ENCODE assay signal across 17 cellular contexts in genomic region chr3:177137774-177138705, GRCh38. TPM values are rescaled to one million over a fixed set of nuclear protein-coding genes. Genes with fewer than 3 reads are reported as not detected.
DNase-seq lines count a peak whose midpoint lies in the region; ATAC-seq and TF ChIP-seq lines count a peak whose summit lies in the region.
"Had no signal": no experiment of that assay in that cellular context is flagged by ENCODE, and none has a peak within 500 bp of the region (broad histone marks: within the 10 kb centered on the region; RNA-seq: fewer than 3 reads in every experiment).

No MANE protein-coding gene starts in this region.

- peak overlapping the region; percentile 15 for H3K4me2 ChIP-seq in BLaER1

- H3K4me3 ChIP-seq in BLaER1: no peak overlapping the region
- H3K4me3 ChIP-seq: adrenal gland, cardiac muscle cell, left ventricle myocardium inferior, MG63 had no signal

- H3K4me1 Mint-ChIP-seq in CD14-positive monocyte (peaks cover 34% of the 10 kb centered on the region), natural killer cell (peaks cover 65 to 70% of the 10 kb centered on the region in 2 donors)

- H3K36me3 Mint-ChIP-seq in CD14-positive monocyte: peaks cover 10 to 11% of the 10 kb centered on the region in 2 donors
- H3K36me3 Mint-ChIP-seq in activated naive CD4-positive, alpha-beta T cell treated with anti-CD3 and anti-CD28 coated beads, Interleukin-2, amount 50 U/mL, for 72 hours: peaks cover 5 to 33% of the 10 kb centered on the region in 2 donors
- no peaks in the 10 kb centered on the region for H3K36me3 Mint-ChIP-seq in natural killer cell

- H3K4me3 Mint-ChIP-seq in CD14-positive monocyte (no peak overlapping the region), natural killer cell (no peak overlapping the region)
- H3K4me3 Mint-ChIP-seq: H9 had no signal

- H3K27ac Mint-ChIP-seq in CD14-positive monocyte: peak overlapping the region in 5 of 7 donors; percentile 43 to 86 (median 63)
- peak overlapping the region; percentile 72 to 88 for H3K27ac Mint-ChIP-seq in activated naive CD4-positive, alpha-beta T cell treated with anti-CD3 and anti-CD28 coated beads, Interleukin-2, amount 50 U/mL, for 72 hours
- peak overlapping the region; percentile 72 to 78 for H3K27ac Mint-ChIP-seq in natural killer cell

- H3K4me1 ChIP-seq in BLaER1: peaks cover 83% of the 10 kb centered on the region
- H3K4me1 ChIP-seq: parathyroid adenoma had no signal

- peaks cover 24% of the 10 kb centered on the region for H3K9me3 ChIP-seq in BLaER1
- H3K9me3 ChIP-seq: adrenal gland, left ventricle myocardium inferior had no signal

- H3K27me3 ChIP-seq in BLaER1: no peaks in the 10 kb centered on the region
- H3K27me3 ChIP-seq: adrenal gland, cardiac muscle cell, MG63 had no signal

- intact Hi-C loops in CD14-positive monocyte (cut with micrococcal nuclease) (no loop called here), natural killer cell (cut with micrococcal nuclease) (no loop called here)

- H3K27me3 Mint-ChIP-seq in CD14-positive monocyte (ENCODE audit: low read depth in 3 of 3): no peaks in the 10 kb centered on the region
- H3K27me3 Mint-ChIP-seq in natural killer cell (ENCODE audit: low read depth in 2 of 2): no peaks in the 10 kb centered on the region

- no peak overlapping the region for H3K27ac ChIP-seq in BLaER1
- H3K27ac ChIP-seq: adrenal gland, left ventricle myocardium inferior, parathyroid adenoma, RWPE1 had no signal

- H3K9me3 Mint-ChIP-seq in CD14-positive monocyte: no peaks in the 10 kb centered on the region
- H3K9me3 Mint-ChIP-seq in activated naive CD4-positive, alpha-beta T cell treated with anti-CD3 and anti-CD28 coated beads, Interleukin-2, amount 50 U/mL, for 72 hours: peaks cover 0 to 4% of the 10 kb centered on the region in 2 donors
- no peaks in the 10 kb centered on the region for H3K9me3 Mint-ChIP-seq in natural killer cell
- H3K9me3 Mint-ChIP-seq: H9 had no signal

- DNase-seq in CD14-positive monocyte (ENCODE audit: low spot score) (no peak), natural killer cell (no peak), C1 segment of cervical spinal cord (lab: John Stamatoyannopoulos, UW) (no peak), ecto neural progenitor cell (ENCODE audit: low spot score) (no peak), NCI-H510A (lab: John Stamatoyannopoulos, UW) (no peak)
- DNase-seq in activated naive CD4-positive, alpha-beta T cell treated with anti-CD3 and anti-CD28 coated beads, Interleukin-2, amount 50 U/mL, for 72 hours (ENCODE audit: low spot score in 2 of 2): no peak
- DNase-seq: adrenal gland; H9; left ventricle myocardium inferior; MG63; NCI-H146; stimulated activated CD4-positive, alpha-beta T cell treated with anti-CD3 and anti-CD28 coated beads, Interleukin-2, amount 100 ng/mL, for 24 hours; SW 1271 had no signal

- ATAC-seq in activated naive CD4-positive, alpha-beta T cell treated with anti-CD3 and anti-CD28 coated beads, Interleukin-2, amount 50 U/mL, for 72 hours: peak; percentile 26 to 66
- no peak for ATAC-seq in natural killer cell

- H3K9ac ChIP-seq in BLaER1: no peak overlapping the region
- H3K9ac ChIP-seq: parathyroid adenoma had no signal

- peaks cover 100% of the 10 kb centered on the region for H4K20me1 ChIP-seq in BLaER1

- H3K36me3 ChIP-seq in BLaER1: peaks cover 74% of the 10 kb centered on the region
- H3K36me3 ChIP-seq: adrenal gland, cardiac muscle cell had no signal

- TF ChIP-seq CTCF in CD14-positive monocyte (IDR thresholded peaks at IDR 0.05) (no peak), natural killer cell (IDR thresholded peaks at IDR 0.05) (no peak)

RNA-seq across cellular contexts. Expression of gene TBL1XR1, which starts 59.2 kb away (rescaled TPM):
- polyA plus RNA-seq in CD14-positive monocyte: 10 to 100 TPM; 10.2 to 20.4 TPM
- total RNA-seq in activated naive CD4-positive, alpha-beta T cell treated with anti-CD3 and anti-CD28 coated beads, Interleukin-2, amount 50 U/mL, for 72 hours: 100 to 1,000 TPM; 130 to 184 TPM
- total RNA-seq in natural killer cell: 100 to 1,000 TPM in 1 of 3 donors, 10 to 100 TPM in 2; 74.6 to 118 (median 81.7) TPM

Comparison
In these comparisons a context has a peak if more than half of its experiments do, and no peak if none do; other contexts are left out.
1. ATAC-seq: peak in activated naive CD4-positive, alpha-beta T cell treated with anti-CD3 and anti-CD28 coated beads, Interleukin-2, amount 50 U/mL, for 72 hours (2 of 2); none in natural killer cell (0 of 3).
2. Peak in every context shown above with its lines, with median percentiles within 50 percentile points of each other: H3K27ac Mint-ChIP-seq.